In genomic region chr1:53738205-53739108, GRCh38 we compare ENCODE assay signal across 8 cellular contexts. TPM values are rescaled to one million over a fixed set of nuclear protein-coding genes. Genes with fewer than 3 reads are reported as not detected.
DNase-seq lines count a peak whose midpoint lies in the region; ATAC-seq and TF ChIP-seq lines count a peak whose summit lies in the region.

No MANE protein-coding gene starts in this region.

- H3K9me3 ChIP-seq in BE2C (no peaks in the 10 kb centered on the region), gastroesophageal sphincter (no peaks in the 10 kb centered on the region), psoas muscle (no peaks in the 10 kb centered on the region)

- H3K4me3 ChIP-seq in BE2C (ENCODE audit: low read depth, low read length), result peak overlapping the region; percentile 45
- peak overlapping the region; percentile 21 to 63 for H3K4me3 ChIP-seq in gastroesophageal sphincter
- H3K4me3 ChIP-seq in psoas muscle, result peak overlapping the region; percentile 79

- intact Hi-C loops in psoas muscle (cut with DNase I), result no loop called here

- H3K36me3 ChIP-seq in BE2C (no peaks in the 10 kb centered on the region), gastroesophageal sphincter (no peaks in the 10 kb centered on the region), psoas muscle (ENCODE audit: insufficient read depth in 1 of 2, low read depth in 1 of 2) (no peaks in the 10 kb centered on the region)

- no peak for TF ChIP-seq POLR2A in gastroesophageal sphincter (IDR thresholded peaks at IDR 0.05)

- no CpG with 5 or more reads among the region's 101 CpGs for WGBS in gastroesophageal sphincter (ENCODE audit: low coverage in 1 of 2), 2 donors
- 1 to 2% (median 1%) methylated on average over 80 to 101 of the region's 101 CpGs for WGBS in psoas muscle, 3 donors

- H3K36me3 Mint-ChIP-seq in T-cell, result no peaks in the 10 kb centered on the region

- POLR2A ChIA-PET in T-cell (lab: Charles Lee), result interaction anchor here in 1 of 2 donors (0.6 kb wide), 1 partner anchor 671 kb away, joined by 11 read pairs; no protein-coding TSS in a partner anchor

- TF ChIP-seq EP300 in gastroesophageal sphincter (IDR thresholded peaks at IDR 0.05), result no peak

- H3K27ac ChIP-seq in gastroesophageal sphincter, result no peak overlapping the region
- H3K27ac ChIP-seq in psoas muscle, result no peak overlapping the region

- peak overlapping the region; percentile 37 to 50 (median 40) for H3K4me3 Mint-ChIP-seq in T-cell

- no peak for TF ChIP-seq CTCF in BE2C (IDR thresholded peaks at IDR 0.05; ENCODE audit: low read depth, low read length)
- TF ChIP-seq CTCF in gastroesophageal sphincter (IDR thresholded peaks at IDR 0.05), result no peak
- no peak for TF ChIP-seq CTCF in psoas muscle (IDR thresholded peaks at IDR 0.05)

- no peak overlapping the region for H3K27ac Mint-ChIP-seq in T-cell

- no peaks in the 10 kb centered on the region for H3K4me1 ChIP-seq in BE2C
- H3K4me1 ChIP-seq in gastroesophageal sphincter, result peaks cover 0 to 28% (median 17%) of the 10 kb centered on the region in 3 donors
- peaks cover 12% of the 10 kb centered on the region for H3K4me1 ChIP-seq in psoas muscle

- H3K27me3 ChIP-seq in BE2C (peaks cover 20% of the 10 kb centered on the region), gastroesophageal sphincter (peaks cover 76% of the 10 kb centered on the region), psoas muscle (ENCODE audit: insufficient read depth in 3 of 3, low read length in 2 of 3) (peaks cover 0 to 61% (median 3%) of the 10 kb centered on the region in 3 donors)

- ATAC-seq in GM21576 (IDR thresholded peaks at IDR 0.05; ENCODE audit: unreplicated experiment) (peak; percentile 10), T-cell (replicated peaks in 1 of 4) (peak in 3 of 4 experiments; percentile 12 to 28 (median 22)), gastroesophageal sphincter (peak; percentile 27), psoas muscle (peak; percentile 3 to 39 (median 15)), HG03439 (IDR thresholded peaks at IDR 0.05; ENCODE audit: unreplicated experiment) (no peak)

- H3K27me3 Mint-ChIP-seq in T-cell, result peaks cover 46 to 60% of the 10 kb centered on the region in 2 donors

- peaks cover 3 to 9% (median 3%) of the 10 kb centered on the region in 3 donors for H3K9me3 Mint-ChIP-seq in T-cell

- no peak for DNase-seq in BE2C
- DNase-seq in T-cell, result no peak
- DNase-seq in psoas muscle, result peak; percentile 20 to 53
- DNase-seq in stimulated activated CD4-positive, alpha-beta T cell treated with anti-CD3 and anti-CD28 coated beads, Interleukin-12 subunit alpha, Interleukin-12 subunit beta, amount 100 ng/mL, for 4 hours, result no peak
- no peak for DNase-seq in NCI-H187 (lab: John Stamatoyannopoulos, UW)

- peaks cover 0 to 8% (median 7%) of the 10 kb centered on the region in 3 donors for H3K4me1 Mint-ChIP-seq in T-cell

- CTCF ChIA-PET in T-cell (lab: Charles Lee), result no interaction called here

RNA-seq across cellular contexts. Expression of gene GLIS1, which starts 0.5 kb away (rescaled TPM):
- polyA plus RNA-seq in BE2C (2012; ENCODE audit: insufficient read depth, insufficient read length, low read depth), result 0.42 TPM
- total RNA-seq in T-cell (not detected), gastroesophageal sphincter (under 1 TPM in 2 of 4 donors, not detected in 2; 0.16 to 0.27 TPM), psoas muscle (under 1 TPM; 0.11 to 0.40 (median 0.14) TPM)
- under 1 TPM; 0.03 to 0.35 (median 0.21) TPM for polyA plus RNA-seq in psoas muscle

Comparison
In these comparisons a context has a peak if more than half of its experiments do, and no peak if none do; other contexts are left out.
1. DNase-seq: peak in psoas muscle (2 of 2); none in BE2C (single experiment), T-cell (0 of 34), stimulated activated CD4-positive, alpha-beta T cell treated with anti-CD3 and anti-CD28 coated beads, Interleukin-12 subunit alpha, Interleukin-12 subunit beta, amount 100 ng/mL, for 4 hours (single experiment) and NCI-H187 (0 of 2).
2. Peak in every context shown above with its lines, with median percentiles within 50 percentile points of each other: H3K4me3 ChIP-seq.